ENCODE assay signal across 1 cellular context in the genomic region with DNA sequence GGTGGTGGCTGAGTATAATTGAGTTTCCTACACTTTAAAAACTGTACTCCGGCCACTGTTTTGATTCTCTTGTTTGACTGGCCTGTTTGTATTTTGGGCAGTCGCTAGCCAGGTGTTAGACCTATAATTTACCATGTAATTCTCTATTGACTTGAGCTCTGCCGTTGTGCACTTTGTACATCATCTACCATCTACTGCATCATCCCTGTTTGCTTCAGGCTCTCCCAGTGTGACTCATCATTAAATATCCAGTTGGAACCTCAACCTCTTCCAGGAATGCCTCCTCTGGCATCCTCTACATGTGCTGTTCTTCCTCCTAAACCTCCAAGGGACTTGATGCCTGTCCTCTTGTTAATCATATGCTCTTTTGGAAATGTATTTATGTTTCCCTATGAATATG.
TF ChIP-seq lines count a peak whose summit lies in the region.

No MANE protein-coding gene starts in this region.

TF ChIP-seq in WTC11, 78 proteins besides CTCF, POLR2A, EP300 and RAD21 (continued from another document):
- TF ChIP-seq AR (CRISPR knock-in tag; IDR thresholded peaks at IDR 0.05), result no peak
- TF ChIP-seq MXD4 (CRISPR knock-in tag; IDR thresholded peaks at IDR 0.05; ENCODE audit: borderline replicate concordance), result no peak
- TF ChIP-seq, protein P1, sequence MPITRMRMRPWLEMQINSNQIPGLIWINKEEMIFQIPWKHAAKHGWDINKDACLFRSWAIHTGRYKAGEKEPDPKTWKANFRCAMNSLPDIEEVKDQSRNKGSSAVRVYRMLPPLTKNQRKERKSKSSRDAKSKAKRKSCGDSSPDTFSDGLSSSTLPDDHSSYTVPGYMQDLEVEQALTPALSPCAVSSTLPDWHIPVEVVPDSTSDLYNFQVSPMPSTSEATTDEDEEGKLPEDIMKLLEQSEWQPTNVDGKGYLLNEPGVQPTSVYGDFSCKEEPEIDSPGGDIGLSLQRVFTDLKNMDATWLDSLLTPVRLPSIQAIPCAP (CRISPR knock-in tag; IDR thresholded peaks at IDR 0.05), result no peak
- TF ChIP-seq, protein P2, sequence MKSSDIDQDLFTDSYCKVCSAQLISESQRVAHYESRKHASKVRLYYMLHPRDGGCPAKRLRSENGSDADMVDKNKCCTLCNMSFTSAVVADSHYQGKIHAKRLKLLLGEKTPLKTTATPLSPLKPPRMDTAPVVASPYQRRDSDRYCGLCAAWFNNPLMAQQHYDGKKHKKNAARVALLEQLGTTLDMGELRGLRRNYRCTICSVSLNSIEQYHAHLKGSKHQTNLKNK (CRISPR knock-in tag; IDR thresholded peaks at IDR 0.05), result no peak
- TF ChIP-seq ZNF317 (CRISPR knock-in tag; IDR thresholded peaks at IDR 0.05; ENCODE audit: borderline replicate concordance, low read depth), result no peak
- no peak for TF ChIP-seq CREB1 (CRISPR knock-in tag; IDR thresholded peaks at IDR 0.05)
- TF ChIP-seq, protein P3, sequence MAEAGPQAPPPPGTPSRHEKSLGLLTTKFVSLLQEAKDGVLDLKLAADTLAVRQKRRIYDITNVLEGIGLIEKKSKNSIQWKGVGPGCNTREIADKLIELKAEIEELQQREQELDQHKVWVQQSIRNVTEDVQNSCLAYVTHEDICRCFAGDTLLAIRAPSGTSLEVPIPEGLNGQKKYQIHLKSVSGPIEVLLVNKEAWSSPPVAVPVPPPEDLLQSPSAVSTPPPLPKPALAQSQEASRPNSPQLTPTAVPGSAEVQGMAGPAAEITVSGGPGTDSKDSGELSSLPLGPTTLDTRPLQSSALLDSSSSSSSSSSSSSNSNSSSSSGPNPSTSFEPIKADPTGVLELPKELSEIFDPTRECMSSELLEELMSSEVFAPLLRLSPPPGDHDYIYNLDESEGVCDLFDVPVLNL (CRISPR knock-in tag; IDR thresholded peaks at IDR 0.05; ENCODE audit: borderline replicate concordance, low read depth), result no peak
- no peak for TF ChIP-seq TCF7 (CRISPR knock-in tag; IDR thresholded peaks at IDR 0.05; ENCODE audit: low read depth)
- no peak for TF ChIP-seq ERG (CRISPR knock-in tag; IDR thresholded peaks at IDR 0.05)
